Comparison of ENCODE assay signal across 22 cellular contexts in genomic region chr13:86900906-86901305, GRCh38.
"Had no signal": no experiment of that assay in that cellular context is flagged by ENCODE, and none has a peak within 500 bp of the region (broad histone marks: within the 10 kb centered on the region; RNA-seq: fewer than 3 reads in every experiment).

No MANE protein-coding gene starts in this region.

- H3K9me3 ChIP-seq: MG63, SJCRH30 had no signal

- H3K4me2 ChIP-seq: KMS-11 had no signal

- H3K27ac ChIP-seq: KMS-11, SJCRH30 had no signal

- ATAC-seq: HepG2, Right ventricle myocardium inferior, SK-N-SH treated with all-trans-retinoic acid at 6 μM for 48 hours had no signal

- DNase-seq: IMR-90, MG63, NCI-H1092, NCI-H1105 treated with DMSO at 0.1 percent for 48 hours, NCI-H1417 treated with DMSO at 0.1 percent for 48 hours, NCI-H146, NCI-H1694 treated with DMSO at 0.1 percent for 48 hours, NCI-H1930, NCI-H2081, NCI-H2107, NCI-H2227 treated with DMSO at 0.1 percent for 48 hours, NCI-H510A, NCI-H524 treated with DMSO at 0.1 percent for 48 hours, NCI-H69, NCI-H774, SHP77 treated with DMSO at 0.1 percent for 48 hours, SJCRH30 had no signal

- H3K4me1 ChIP-seq: SJCRH30 had no signal

- H3K27me3 ChIP-seq: MG63, SJCRH30 had no signal

- H3K4me3 ChIP-seq: MG63, SJCRH30 had no signal

- FAIRE-seq: HepG2, RCC 7860 had no signal

- H3K9ac ChIP-seq: KMS-11 had no signal

- H3K36me3 ChIP-seq: MG63, SJCRH30 had no signal
